In genomic region chr5:77650686-77651085, GRCh38 we compare ENCODE assay signal across 4 cellular contexts. TPM values are rescaled to one million over a fixed set of nuclear protein-coding genes. Genes with fewer than 3 reads are reported as not detected.
"Had no signal": no experiment of that assay in that cellular context is flagged by ENCODE, and none has a peak within 500 bp of the region (broad histone marks: within the 10 kb centered on the region; RNA-seq: fewer than 3 reads in every experiment).

No MANE protein-coding gene starts in this region.

- H3K4me3 ChIP-seq: GM12878 had no signal

- ATAC-seq: GM12878 had no signal

- DNase-seq: GDM1, GF-D8 had no signal

RNA-seq across cellular contexts. Expression of gene OTP, which starts 12.2 kb away (rescaled TPM):
- total RNA-seq: G401 had no signal
